In the genomic region with DNA sequence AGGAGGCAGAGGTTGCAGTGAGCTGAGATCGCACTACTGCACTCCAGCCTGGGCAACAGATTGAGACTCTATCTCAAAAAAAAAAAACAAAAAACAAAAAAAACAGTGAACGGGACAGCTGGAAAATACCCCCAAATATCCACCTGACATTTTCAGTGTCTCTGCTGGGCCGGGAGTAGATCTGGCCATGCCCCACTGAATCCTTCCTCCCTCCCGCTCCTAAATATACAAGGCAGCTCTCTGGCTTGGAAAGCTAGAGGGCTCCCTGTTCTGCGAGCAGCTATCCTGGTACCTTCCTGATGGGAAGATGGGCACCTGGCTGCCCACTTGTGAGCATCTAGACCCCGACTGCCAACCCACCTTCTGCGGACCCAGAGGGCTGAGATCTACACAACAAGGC, we compare ENCODE assay signal across 1 cellular context.
TF ChIP-seq lines count a peak whose summit lies in the region.

No MANE protein-coding gene starts in this region.

TF ChIP-seq in SK-N-SH treated with all-trans-retinoic acid at 6 μM for 48 hours, 23 proteins besides CTCF, POLR2A, EP300 and RAD21 (continued from another document):
- TF ChIP-seq ARNTL (CRISPR knock-in tag; IDR thresholded peaks at IDR 0.05; ENCODE audit: borderline replicate concordance, low read depth) = no peak
- no peak for TF ChIP-seq OSR1 (CRISPR knock-in tag; IDR thresholded peaks at IDR 0.05)
- TF ChIP-seq SNAI2 (CRISPR knock-in tag; IDR thresholded peaks at IDR 0.05) = no peak
- TF ChIP-seq ESRRG (CRISPR knock-in tag; IDR thresholded peaks at IDR 0.05) = no peak
- TF ChIP-seq TOX (CRISPR knock-in tag; IDR thresholded peaks at IDR 0.05; ENCODE audit: borderline replicate concordance) = no peak
- no peak for TF ChIP-seq GLIS3 (CRISPR knock-in tag; IDR thresholded peaks at IDR 0.05)
